Comparison of ENCODE assay signal across 20 cellular contexts in the genomic region with DNA sequence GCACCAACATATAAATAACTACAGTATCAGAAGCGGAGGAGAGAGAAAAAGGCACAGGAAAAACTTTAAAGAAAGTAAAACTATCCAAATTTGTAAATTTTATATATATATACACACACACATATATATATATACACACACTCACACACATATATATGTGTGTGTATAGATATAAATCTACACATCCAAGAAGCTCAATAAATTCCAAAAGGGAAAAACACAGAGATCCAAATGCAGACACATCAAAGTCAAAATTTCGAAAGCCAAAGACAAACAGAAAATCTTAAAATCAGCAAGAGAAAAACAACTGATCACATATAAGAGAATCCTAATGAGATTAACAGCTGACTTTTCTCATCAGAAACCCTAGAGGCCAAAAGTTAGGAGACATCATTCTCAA.
"Had no signal": no experiment of that assay in that cellular context is flagged by ENCODE, and none has a peak within 500 bp of the region (broad histone marks: within the 10 kb centered on the region; RNA-seq: fewer than 3 reads in every experiment).

No MANE protein-coding gene starts in this region.

- H3K36me3 ChIP-seq: gastrocnemius medialis, lower lobe of right lung, ovary, tibial artery had no signal

- H3K9me3 Mint-ChIP-seq: effector memory CD8-positive, alpha-beta T cell; type B pancreatic cell had no signal

- H3K4me1 ChIP-seq: lower lobe of right lung, psoas muscle, tibial artery had no signal

- H3K27me3 Mint-ChIP-seq: effector memory CD8-positive, alpha-beta T cell; naive thymus-derived CD8-positive, alpha-beta T cell; type B pancreatic cell had no signal

- H3K4me1 Mint-ChIP-seq: nephron progenitor cell had no signal

- H3K27me3 ChIP-seq: gastrocnemius medialis, ovary, testis, tibial artery had no signal

- H3K4me3 ChIP-seq: gastrocnemius medialis, lower lobe of right lung, ovary, psoas muscle, skin epidermis, testis, tibial artery had no signal

- H3K4me3 Mint-ChIP-seq: effector memory CD8-positive, alpha-beta T cell; nephron progenitor cell; type B pancreatic cell had no signal

- H3K27ac ChIP-seq: gastrocnemius medialis, lower lobe of right lung, ovary, psoas muscle, skin epidermis, tibial artery had no signal

- H3K27ac Mint-ChIP-seq: effector memory CD8-positive, alpha-beta T cell; nephron progenitor cell; type B pancreatic cell had no signal

- H3K9me3 ChIP-seq: gastrocnemius medialis, lower lobe of right lung, ovary, psoas muscle, testis, tibial artery had no signal

- ATAC-seq: effector memory CD8-positive, alpha-beta T cell; gastrocnemius medialis; left ventricle myocardium superior; lower lobe of right lung; naive thymus-derived CD8-positive, alpha-beta T cell; psoas muscle; right cardiac atrium had no signal

- DNase-seq: cortex of kidney; effector memory CD8-positive, alpha-beta T cell; gastrocnemius medialis; head of caudate nucleus; left ventricle myocardium superior; lower lobe of right lung; naive thymus-derived CD8-positive, alpha-beta T cell; nephron progenitor cell; occipital lobe; ovary; posterior cingulate gyrus; psoas muscle; right cardiac atrium; stimulated activated CD4-positive, alpha-beta T cell treated with anti-CD3 and anti-CD28 coated beads, Interleukin-2, amount 100 ng/mL, for 48 hours; stimulated activated naive CD4-positive, alpha-beta T cell; substantia nigra; testis; tibial artery had no signal
